18 cellular contexts compared by ENCODE assay signal in the genomic region with DNA sequence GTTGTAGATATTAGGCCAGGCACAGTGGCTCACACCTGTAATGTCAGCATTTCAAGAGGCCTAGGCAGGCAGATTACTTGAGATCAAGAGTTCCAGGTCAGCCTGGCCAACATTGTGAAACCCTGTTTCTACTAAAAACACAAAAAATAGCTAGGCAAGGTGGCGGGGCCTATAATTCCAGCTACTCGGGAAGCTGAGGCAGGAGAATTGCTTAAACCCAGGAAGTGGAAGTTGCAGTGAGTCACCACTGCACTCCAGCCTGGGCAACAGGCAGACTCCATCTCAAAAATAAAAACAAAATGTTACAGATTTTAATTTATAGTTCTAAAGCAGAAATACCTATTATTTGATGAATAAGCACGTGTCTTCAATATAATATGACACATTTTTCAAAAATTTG.
"Had no signal": no experiment of that assay in that cellular context is flagged by ENCODE, and none has a peak within 500 bp of the region (broad histone marks: within the 10 kb centered on the region; RNA-seq: fewer than 3 reads in every experiment).

No MANE protein-coding gene starts in this region.

- DNase-seq: activated CD4-positive, alpha-beta T cell treated with anti-CD3 and anti-CD28 coated beads for 36 hours; activated CD4-positive, alpha-beta T cell treated with anti-CD3 and anti-CD28 coated beads, Interleukin-2, amount 50 U/mL, for 48 hours; activated gamma-delta T cell treated with Interleukin-2 at 50 U/mL for 16 hours; amygdala; caudate nucleus; heart right ventricle; kidney glomerular epithelial cell; left ventricle myocardium superior; mesendoderm; naive thymus-derived CD4-positive, alpha-beta T cell; stimulated activated CD4-positive, alpha-beta T cell treated with anti-CD3 and anti-CD28 coated beads, Interleukin-12 subunit alpha, Interleukin-12 subunit beta, amount 100 ng/mL, for 4 hours; stimulated activated CD4-positive, alpha-beta T cell treated with anti-CD3 and anti-CD28 coated beads, Interleukin-1b, Interleukin-23, amount 100 ng/mL, for 48 hours; stimulated activated CD8-positive, alpha-beta memory T cell treated with anti-CD3 and anti-CD28 coated beads, Interleukin-4, amount 100 ng/mL, for 48 hours; stimulated activated naive CD4-positive, alpha-beta T cell treated with Interleukin-2 at 50 U/mL for 16 hours; T-helper 2 cell; uterus had no signal

- FAIRE-seq: colon, TTC549 had no signal

- ATAC-seq: activated CD4-positive, alpha-beta T cell treated with anti-CD3 and anti-CD28 coated beads for 36 hours; heart right ventricle; left ventricle myocardium superior; naive thymus-derived CD4-positive, alpha-beta T cell had no signal
